In the genomic region with DNA sequence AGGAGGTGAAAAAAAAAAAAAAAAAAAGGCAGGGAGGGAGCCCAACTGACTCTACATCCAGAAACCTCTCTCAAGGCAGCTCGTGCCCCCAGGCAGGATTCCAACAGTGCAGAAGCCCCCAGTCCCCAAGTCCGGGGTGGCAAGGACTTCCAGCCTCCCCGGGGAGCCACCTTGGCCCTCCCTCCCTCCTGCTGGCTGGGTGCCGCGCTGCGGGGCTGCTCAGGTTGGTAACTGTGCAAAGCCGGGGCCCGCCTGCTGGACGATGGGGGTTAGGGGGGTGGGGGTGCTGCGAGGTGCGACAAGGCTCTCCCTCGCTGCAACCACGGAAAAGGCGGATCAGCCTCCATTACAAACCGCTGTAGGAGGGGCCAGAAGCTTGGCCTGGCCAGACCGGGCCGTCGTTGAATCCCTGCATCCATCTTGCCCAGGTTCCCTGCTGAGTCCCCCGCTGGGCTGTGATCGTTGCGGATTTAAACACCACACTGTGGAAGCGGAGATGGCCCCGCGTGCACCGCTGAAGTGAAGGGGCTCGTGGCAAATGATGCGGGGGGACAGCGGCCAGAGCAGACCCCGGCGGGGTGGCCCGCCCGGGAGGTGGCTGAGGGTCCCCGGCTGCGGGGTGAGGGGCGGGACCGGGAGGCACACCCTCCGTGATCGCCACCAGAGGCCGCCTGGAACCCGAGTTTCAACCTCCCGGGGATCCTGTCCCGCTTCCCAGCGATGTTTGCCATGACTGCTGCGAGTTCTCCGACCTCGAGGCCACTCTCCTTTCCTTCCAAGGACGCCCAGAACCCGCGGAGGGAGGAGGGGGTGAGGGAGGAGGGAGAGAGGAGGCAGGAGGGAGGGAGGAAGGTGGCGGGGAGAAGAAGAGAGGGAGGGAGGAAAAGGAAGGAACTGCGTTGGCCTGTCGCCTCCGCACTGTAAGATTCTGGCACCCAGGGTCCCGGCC, we compare ENCODE assay signal across 8 cellular contexts. TPM values are rescaled to one million over a fixed set of nuclear protein-coding genes. Genes with fewer than 3 reads are reported as not detected.
A peak's percentile ranks its signal among the peaks of the same experiment; 100 is the strongest.
DNase-seq lines count a peak whose midpoint lies in the region; ATAC-seq and TF ChIP-seq lines count a peak whose summit lies in the region.

No MANE protein-coding gene starts in this region.

- H3K36me3 ChIP-seq in esophagus squamous epithelium (no peaks in the 10 kb centered on the region), muscle layer of colon (ENCODE audit: insufficient read depth, low read length) (no peaks in the 10 kb centered on the region)

- peak; percentile 61 for ATAC-seq in HG02571 (IDR thresholded peaks at IDR 0.05; ENCODE audit: unreplicated experiment)
- peak; percentile 77 for ATAC-seq in stimulated activated naive CD8-positive, alpha-beta T cell treated with anti-CD3 and anti-CD28 coated beads, Interleukin-15, Interleukin-2, amounts not matched to agents 100 U/mL and 50 U/mL, for 24 hours
- no peak for ATAC-seq in GM18861 (IDR thresholded peaks at IDR 0.05; ENCODE audit: unreplicated experiment)

- no peak overlapping the region for H3K9ac ChIP-seq in muscle layer of colon (ENCODE audit: low read length)

- H3K4me1 ChIP-seq in esophagus squamous epithelium: peaks cover 0 to 13% (median 12%) of the 10 kb centered on the region in 3 donors
- H3K4me1 ChIP-seq in muscle layer of colon (ENCODE audit: insufficient read depth, low read length): peaks cover 14% of the 10 kb centered on the region

- peak; percentile 59 for DNase-seq in Daoy (ENCODE audit: low read depth)
- peak; percentile 62 to 87 for DNase-seq in NCI-H526 (lab: John Stamatoyannopoulos, UW)
- peak; percentile 76 for DNase-seq in activated T-cell treated with anti-CD3 and anti-CD28 coated beads, Interleukin-2, amount 50 U/mL, for 24 hours
- DNase-seq in esophagus squamous epithelium (lab: John Stamatoyannopoulos, UW): no peak
- DNase-seq in stimulated activated naive CD8-positive, alpha-beta T cell treated with anti-CD3 and anti-CD28 coated beads, Interleukin-15, Interleukin-2, amounts not matched to agents 100 U/mL and 50 U/mL, for 24 hours: peak; percentile 56

- no peaks in the 10 kb centered on the region for H3K9me3 Mint-ChIP-seq in activated T-cell treated with anti-CD3 and anti-CD28 coated beads, Interleukin-2, amount 50 U/mL, for 24 hours

- H3K9me3 ChIP-seq in esophagus squamous epithelium (no peaks in the 10 kb centered on the region), muscle layer of colon (ENCODE audit: low read length) (no peaks in the 10 kb centered on the region)

- peak overlapping the region; percentile 76 for H3K4me3 Mint-ChIP-seq in activated T-cell treated with anti-CD3 and anti-CD28 coated beads, Interleukin-2, amount 50 U/mL, for 24 hours

- no peaks in the 10 kb centered on the region for H3K36me3 Mint-ChIP-seq in activated T-cell treated with anti-CD3 and anti-CD28 coated beads, Interleukin-2, amount 50 U/mL, for 24 hours (ENCODE audit: low read depth)

- peak overlapping the region; percentile 41 to 69 (median 52) for H3K4me3 ChIP-seq in esophagus squamous epithelium
- H3K4me3 ChIP-seq in muscle layer of colon (ENCODE audit: low read depth in 1 of 2, low read length in 2 of 2): peak overlapping the region; percentile 22 to 72

- H3K27me3 Mint-ChIP-seq in activated T-cell treated with anti-CD3 and anti-CD28 coated beads, Interleukin-2, amount 50 U/mL, for 24 hours: peaks cover 40% of the 10 kb centered on the region

- peaks cover 19% of the 10 kb centered on the region for H3K4me1 Mint-ChIP-seq in activated T-cell treated with anti-CD3 and anti-CD28 coated beads, Interleukin-2, amount 50 U/mL, for 24 hours (ENCODE audit: low read depth)

- H3K27ac ChIP-seq in esophagus squamous epithelium (peak overlapping the region; percentile 54 to 66 (median 63)), muscle layer of colon (ENCODE audit: low read depth, low read length) (peak overlapping the region; percentile 76)

- H3K27me3 ChIP-seq in esophagus squamous epithelium: peaks cover 0 to 9% (median 0%) of the 10 kb centered on the region in 4 donors
- peaks cover 0 to 9% of the 10 kb centered on the region in 2 donors for H3K27me3 ChIP-seq in muscle layer of colon (ENCODE audit: control insufficient read depth in 1 of 2, insufficient read depth in 2 of 2, low read length in 2 of 2)

- WGBS in esophagus squamous epithelium, 2 donors: 0 to 4% methylated on average over 6 to 24 of the region's 54 CpGs

- intact Hi-C loops in esophagus squamous epithelium (cut with DNase I): no loop called here

- TF ChIP-seq POLR2A in esophagus squamous epithelium (IDR thresholded peaks at IDR 0.05): no peak

- peak overlapping the region; percentile 72 for H3K27ac Mint-ChIP-seq in activated T-cell treated with anti-CD3 and anti-CD28 coated beads, Interleukin-2, amount 50 U/mL, for 24 hours

- peak; percentile 36 to 57 (median 41) for TF ChIP-seq CTCF in esophagus squamous epithelium (IDR thresholded peaks at IDR 0.05)

RNA-seq across cellular contexts. Expression of gene DDX3X, which starts 58.0 kb away (rescaled TPM):
- 181 and 219 TPM in 2 replicates for total RNA-seq in Daoy (2014; rRNA removed; shearing (Covaris generic))
- total RNA-seq in esophagus squamous epithelium: 100 to 1,000 TPM; 164 to 219 (median 214) TPM
